Comparison of ENCODE assay signal across 7 cellular contexts in the genomic region with DNA sequence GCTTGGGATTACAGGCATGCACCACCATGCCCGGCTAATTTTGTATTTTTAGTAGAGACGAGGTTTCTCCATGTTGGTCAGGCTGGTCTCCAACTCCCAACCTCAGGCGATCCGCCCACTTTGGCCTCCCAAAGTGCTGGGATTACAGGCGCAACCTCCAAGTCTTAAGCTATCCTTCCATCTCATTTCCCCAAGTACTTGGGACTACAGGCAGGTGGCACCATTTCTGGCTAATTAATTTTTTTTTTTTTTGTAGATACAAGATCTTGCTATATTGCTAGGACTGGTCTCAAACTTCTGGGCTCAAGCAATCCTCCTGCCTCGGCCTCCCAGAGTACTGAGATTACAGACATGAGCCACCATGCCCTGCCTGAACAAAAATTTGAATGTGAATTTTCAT. TPM values are rescaled to one million over a fixed set of nuclear protein-coding genes. Genes with fewer than 3 reads are reported as not detected.
DNase-seq lines count a peak whose midpoint lies in the region; ATAC-seq and TF ChIP-seq lines count a peak whose summit lies in the region.
"Not testable (repeated sequence)": the region's sequence is repeated elsewhere in the genome, so short reads cannot be mapped to it uniquely, and the experiment has no call there.

No MANE protein-coding gene starts in this region.

- not testable (repeated sequence) for H3K4me3 ChIP-seq in RWPE2 (ENCODE audit: severe bottlenecking); astrocyte of the spinal cord (ENCODE audit: low read depth, low read length)

- H3K27ac ChIP-seq in C4-2B; RWPE2 (ENCODE audit: poor library complexity, severe bottlenecking); foreskin keratinocyte: not testable (repeated sequence)

- not testable (repeated sequence) for ATAC-seq in RWPE2 (ENCODE audit: low read depth); foreskin keratinocyte

- in situ Hi-C loops in astrocyte of the spinal cord (cut with HindIII; ENCODE audit: low sequenced_read_pairs) = not testable (repeated sequence)

- not testable (repeated sequence) for H3K4me1 ChIP-seq in RWPE2 (ENCODE audit: insufficient read depth, poor library complexity, severe bottlenecking); foreskin keratinocyte

- H3K4me3 Mint-ChIP-seq in HFFc6; endothelial cell (ENCODE audit: unreplicated experiment); neural crest cell: not testable (repeated sequence)

- TF ChIP-seq CTCF in C4-2B (conservative IDR thresholded peaks at IDR 0.05) = peak; percentile 10
- peak; percentile 60 for TF ChIP-seq CTCF in HFFc6 (IDR thresholded peaks at IDR 0.05)
- TF ChIP-seq CTCF in RWPE2 (IDR thresholded peaks at IDR 0.05; ENCODE audit: poor library complexity, severe bottlenecking) = peak; percentile 6
- peak; percentile 12 for TF ChIP-seq CTCF in astrocyte of the spinal cord (IDR thresholded peaks at IDR 0.05; ENCODE audit: low read depth, low read length)
- peak; percentile 26 for TF ChIP-seq CTCF in endothelial cell (IDR thresholded peaks at IDR 0.05; ENCODE audit: unreplicated experiment)
- TF ChIP-seq CTCF in foreskin keratinocyte (conservative IDR thresholded peaks at IDR 0.05) = peak; percentile 31
- peak; percentile 19 for TF ChIP-seq CTCF in neural crest cell (conservative IDR thresholded peaks at IDR 0.05)

- peaks cover 23% of the 10 kb centered on the region for H3K4me1 Mint-ChIP-seq in HFFc6 (ENCODE audit: low read depth)
- not testable (repeated sequence) for H3K4me1 Mint-ChIP-seq in endothelial cell (ENCODE audit: unreplicated experiment)
- peaks cover 17% of the 10 kb centered on the region for H3K4me1 Mint-ChIP-seq in neural crest cell

- H3K36me3 Mint-ChIP-seq in HFFc6 (ENCODE audit: low read depth); endothelial cell (ENCODE audit: low read depth, unreplicated experiment); neural crest cell (ENCODE audit: low read depth): not testable (repeated sequence)

- not testable (repeated sequence) for H3K9me3 ChIP-seq in RWPE2 (ENCODE audit: severe bottlenecking)

- DNase-seq in HFFc6; RWPE2 (ENCODE audit: low spot score); astrocyte of the spinal cord (ENCODE audit: low read depth, low spot score); endothelial cell (ENCODE audit: low spot score); foreskin keratinocyte; neural crest cell (ENCODE audit: low read depth, low spot score): not testable (repeated sequence)

- H3K36me3 ChIP-seq in RWPE2 (ENCODE audit: low read depth) = not testable (repeated sequence)

- peaks cover 38% of the 10 kb centered on the region for H3K27me3 Mint-ChIP-seq in HFFc6 (ENCODE audit: insufficient read depth)
- not testable (repeated sequence) for H3K27me3 Mint-ChIP-seq in endothelial cell (ENCODE audit: unreplicated experiment); neural crest cell (ENCODE audit: low read depth)

- H3K27ac Mint-ChIP-seq in HFFc6; endothelial cell (ENCODE audit: unreplicated experiment); neural crest cell (ENCODE audit: unreplicated experiment): not testable (repeated sequence)

- H3K9me3 Mint-ChIP-seq in HFFc6; endothelial cell (ENCODE audit: unreplicated experiment); neural crest cell: not testable (repeated sequence)

- not testable (repeated sequence) for H3K27me3 ChIP-seq in RWPE2 (ENCODE audit: insufficient read depth, poor library complexity, severe bottlenecking)
- H3K27me3 ChIP-seq in foreskin keratinocyte = peaks cover 62% of the 10 kb centered on the region

RNA-seq across cellular contexts. Expression of gene LRRC75A, which starts 33.6 kb away (rescaled TPM):
- total RNA-seq in HFFc6 (2021; fragmentation: NEBNext Ultra II Directional; extraction: Animal tissue kit (Norgen Biotek cat#: 25700)) = under 1 TPM; 0.14 to 0.57 (median 0.27) TPM
- total RNA-seq in endothelial cell (ENCODE audit: unreplicated experiment) (0.95 TPM), foreskin keratinocyte (not detected in 2 replicates), neural crest cell (5.6 and 7.2 TPM in 2 replicates)
- polyA plus RNA-seq in foreskin keratinocyte = 0.10 and 0.11 TPM in 2 replicates

RNA-seq across cellular contexts. Expression of gene ZNF287, which starts 43.4 kb away (rescaled TPM):
- total RNA-seq in HFFc6 (2021; fragmentation: NEBNext Ultra II Directional; extraction: Animal tissue kit (Norgen Biotek cat#: 25700)) = 10 to 100 TPM in 1 of 6 experiments, 1 to 10 TPM in 5; 6.5 to 11.1 (median 8.6) TPM
- total RNA-seq in endothelial cell (ENCODE audit: unreplicated experiment) (8.0 TPM), foreskin keratinocyte (6.1 and 7.0 TPM in 2 replicates), neural crest cell (15.6 and 16.6 TPM in 2 replicates)
- polyA plus RNA-seq in foreskin keratinocyte = 9.1 and 10.3 TPM in 2 replicates

Comparison
In these comparisons a context has a peak if more than half of its experiments do, and no peak if none do; other contexts are left out.
1. CTCF ChIP-seq: peak in every context shown above with its lines; median percentile 60 in HFFc6; 31 in foreskin keratinocyte; 26 in endothelial cell; 19 in neural crest cell; 12 in astrocyte of the spinal cord; 10 in C4-2B; 6 in RWPE2.